17 cellular contexts compared by ENCODE assay signal in the genomic region with DNA sequence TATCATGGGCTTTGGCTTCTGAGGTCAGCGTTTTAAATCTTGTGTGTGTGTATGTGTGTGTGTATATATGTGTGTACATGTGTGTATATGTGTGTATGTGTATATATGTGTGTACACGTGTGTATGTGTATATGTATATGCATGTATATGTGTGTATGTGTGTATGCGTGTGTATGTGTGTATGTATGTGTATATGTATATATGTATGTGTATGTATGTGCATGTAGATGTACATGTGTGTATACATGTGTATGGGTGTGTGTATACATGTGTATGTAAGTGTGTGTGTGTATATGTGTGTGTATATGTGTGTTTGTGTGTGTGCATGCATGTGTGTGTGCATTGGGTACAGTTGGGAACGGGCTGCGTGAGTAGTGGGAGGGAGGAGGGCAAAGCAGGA.
"Had no signal": no experiment of that assay in that cellular context is flagged by ENCODE, and none has a peak within 500 bp of the region (broad histone marks: within the 10 kb centered on the region; RNA-seq: fewer than 3 reads in every experiment).

No MANE protein-coding gene starts in this region.

- ATAC-seq: esophagus mucosa, gastroesophageal sphincter, left ventricle myocardium superior had no signal

- H3K4me3 ChIP-seq: gastroesophageal sphincter, transverse colon, uterus had no signal

- H3K27me3 Mint-ChIP-seq: activated CD8-positive, alpha-beta memory T cell treated with anti-CD3 and anti-CD28 coated beads, Interleukin-2, amount 10 ng/mL, durations not matched to agents 7 days and 5 days; activated naive CD8-positive, alpha-beta T cell treated with anti-CD3 and anti-CD28 coated beads, Interleukin-2, amount 50 U/mL, for 24 hours; stimulated activated naive CD8-positive, alpha-beta T cell treated with anti-CD3 and anti-CD28 coated beads, Interleukin-15, Interleukin-2, amounts not matched to agents 100 ng/mL and 50 ng/mL, for 24 hours had no signal

- H3K9me3 ChIP-seq: gastroesophageal sphincter, transverse colon, uterus had no signal

- H3K27me3 ChIP-seq: gastroesophageal sphincter, uterus had no signal

- DNase-seq: activated CD4-positive, alpha-beta T cell treated with anti-CD3 and anti-CD28 coated beads for 1 hour; activated CD4-positive, alpha-beta T cell treated with anti-CD3 and anti-CD28 coated beads, Interleukin-2, amount 50 U/mL, for 4 hours; effector CD4-positive, alpha-beta T cell; left ventricle myocardium superior; nucleus accumbens; stimulated activated CD4-positive, alpha-beta T cell treated with anti-CD3 and anti-CD28 coated beads, Interleukin-12 subunit alpha, Interleukin-12 subunit beta, amount 100 ng/mL, for 4 hours; transverse colon; uterus; WERI-Rb-1 had no signal

- H3K36me3 ChIP-seq: gastroesophageal sphincter, transverse colon, uterus, WERI-Rb-1 had no signal

- H3K4me1 ChIP-seq: uterus had no signal

- H3K27ac Mint-ChIP-seq: activated naive CD8-positive, alpha-beta T cell treated with anti-CD3 and anti-CD28 coated beads, Interleukin-2, amount 50 U/mL, for 24 hours; memory B cell; stimulated activated naive CD8-positive, alpha-beta T cell treated with anti-CD3 and anti-CD28 coated beads, Interleukin-15, Interleukin-2, amounts not matched to agents 100 ng/mL and 50 ng/mL, for 24 hours had no signal

- H3K4me3 Mint-ChIP-seq: activated naive CD4-positive, alpha-beta T cell treated with anti-CD3 and anti-CD28 coated beads, Interleukin-2, amount 10 ng/mL, durations not matched to agents 7 days and 5 days; activated naive CD8-positive, alpha-beta T cell treated with anti-CD3 and anti-CD28 coated beads, Interleukin-2, amount 50 U/mL, for 24 hours; memory B cell had no signal

- H3K36me3 Mint-ChIP-seq: activated CD8-positive, alpha-beta memory T cell treated with anti-CD3 and anti-CD28 coated beads, Interleukin-2, amount 10 ng/mL, durations not matched to agents 7 days and 5 days; activated naive CD4-positive, alpha-beta T cell treated with anti-CD3 and anti-CD28 coated beads, Interleukin-2, amount 10 ng/mL, durations not matched to agents 7 days and 5 days; memory B cell had no signal

- H3K27ac ChIP-seq: gastroesophageal sphincter, transverse colon, uterus, WERI-Rb-1 had no signal

- H3K9me3 Mint-ChIP-seq: activated naive CD4-positive, alpha-beta T cell treated with anti-CD3 and anti-CD28 coated beads, Interleukin-2, amount 10 ng/mL, durations not matched to agents 7 days and 5 days; activated naive CD8-positive, alpha-beta T cell treated with anti-CD3 and anti-CD28 coated beads, Interleukin-2, amount 50 U/mL, for 24 hours; activated T-helper 2 cell treated with anti-CD3 and anti-CD28 coated beads, Interferon-gamma antibody, Interleukin-2, Interleukin-4, amounts not matched to agents 10 μg/mL and 5 μg/mL and 100 μg/mL, durations not matched to agents 14 hours and 24 hours and 36 hours; memory B cell; stimulated activated naive CD8-positive, alpha-beta T cell treated with anti-CD3 and anti-CD28 coated beads, Interleukin-15, Interleukin-2, amounts not matched to agents 100 ng/mL and 50 ng/mL, for 24 hours had no signal
